In genomic region chrX:13378562-13379518, GRCh38 we compare ENCODE assay signal across 17 cellular contexts. TPM values are rescaled to one million over a fixed set of nuclear protein-coding genes. Genes with fewer than 3 reads are reported as not detected.
A peak's percentile ranks its signal among the peaks of the same experiment; 100 is the strongest.
DNase-seq lines count a peak whose midpoint lies in the region; ATAC-seq and TF ChIP-seq lines count a peak whose summit lies in the region.
"Not testable (repeated sequence)": the region's sequence is repeated elsewhere in the genome, so short reads cannot be mapped to it uniquely, and the experiment has no call there.
"Had no signal": no experiment of that assay in that cellular context is flagged by ENCODE, and none has a peak within 500 bp of the region (broad histone marks: within the 10 kb centered on the region; RNA-seq: fewer than 3 reads in every experiment).

No MANE protein-coding gene starts in this region.

- CTCF ChIA-PET in CD8-positive, alpha-beta T cell (lab: Charles Lee); IMR-90 (lab: Yijun Ruan, JAX): not testable (repeated sequence)

- in situ Hi-C loops in IMR-90 (cut with MboI; ENCODE audit: low sequenced_read_pairs): loop anchor here (10.0 kb wide), 1 partner anchor 394 kb away; no protein-coding TSS in a partner anchor

- dilution Hi-C loops in IMR-90 (cut with HindIII; ENCODE audit: low sequenced_read_pairs, unreplicated experiment): not testable (repeated sequence)

- peak overlapping the region; percentile 96 for H3K18ac ChIP-seq in IMR-90 (ENCODE audit: low read depth, low read length)

- POLR2A ChIA-PET in CD8-positive, alpha-beta T cell (lab: Charles Lee): interaction anchor here (0.6 kb wide), 1 partner anchor 38 kb away, joined by 3 read pairs; no protein-coding TSS in a partner anchor
- POLR2A ChIA-PET in IMR-90 (lab: Charles Lee; ENCODE audit: unreplicated experiment): not testable (repeated sequence)

- peak overlapping the region; percentile 51; the same call in 1 of the 2 replicates for H3K4ac ChIP-seq in IMR-90 (ENCODE audit: low read depth, low read length)

- not testable (repeated sequence) for H3K4me1 Mint-ChIP-seq in CD8-positive, alpha-beta T cell (ENCODE audit: low read depth)
- H3K4me1 Mint-ChIP-seq in activated T-helper 1 cell treated with anti-CD3 and anti-CD28 coated beads, Interleukin-12 subunit alpha, Interleukin-12 subunit beta, Interleukin-2, Interleukin-4 antibody, amounts not matched to agents 30 ng/mL and 10 ng/mL and 1 ng/mL, durations not matched to agents 14 hours and 24 hours and 36 hours (ENCODE audit: low read depth): peaks cover 26% of the 10 kb centered on the region

- H3K79me1 ChIP-seq in IMR-90 (ENCODE audit: low read depth in 1 of 2, low read length in 2 of 2): not testable (repeated sequence)

- H4K91ac ChIP-seq in IMR-90 (ENCODE audit: insufficient read depth, low read depth, low read length): not testable (repeated sequence)

- BruUV-seq in IMR-90 (replicated peaks; lab: Mats Ljungman, UMichigan): not testable (repeated sequence)

- peak overlapping the region; percentile 38 for H2BK5ac ChIP-seq in IMR-90 (ENCODE audit: low read depth, low read length, poor library complexity, severe bottlenecking)

- 88% methylated on average over 15 of the region's 60 CpGs; no CpG with 5 or more reads in 1 of the 2 experiments for WGBS in IMR-90 (ENCODE audit: extremely low coverage in 2 of 2, insufficient read length in 1 of 2), 2 experiments

- H3K9me1 ChIP-seq in IMR-90 (ENCODE audit: insufficient read depth, low read length): not testable (repeated sequence)

- H4K5ac ChIP-seq in IMR-90 (ENCODE audit: low read depth, low read length): not testable (repeated sequence)

- not testable (repeated sequence) for H2BK15ac ChIP-seq in IMR-90 (ENCODE audit: low read depth, low read length)

- not testable (repeated sequence) for TF ChIP-seq RAD21 in IMR-90 (IDR thresholded peaks at IDR 0.05; ENCODE audit: low read length)

- H2BK20ac ChIP-seq in IMR-90 (ENCODE audit: low read depth, low read length): peak overlapping the region; percentile 86; the same call in 1 of the 2 replicates

- H3K4me2 ChIP-seq in IMR-90 (ENCODE audit: low read depth, low read length): not testable (repeated sequence)

- intact Hi-C loops in CD8-positive, alpha-beta T cell (cut with DNase I, micrococcal nuclease): not testable (repeated sequence)
- intact Hi-C loops in IMR-90 (cut with micrococcal nuclease): loop anchor here (10.0 kb wide), 2 partner anchors 164 to 254 kb away; no protein-coding TSS in a partner anchor
- intact Hi-C loops in activated T-helper 1 cell treated with anti-CD3 and anti-CD28 coated beads, Interleukin-12 subunit alpha, Interleukin-12 subunit beta, Interleukin-2, Interleukin-4 antibody, amounts not matched to agents 30 ng/mL and 10 ng/mL and 1 ng/mL, durations not matched to agents 14 hours and 24 hours and 36 hours (cut with micrococcal nuclease): loop anchor here (5.0 to 10.0 kb wide), 2 partner anchors 432 to 1826 kb away; no protein-coding TSS in a partner anchor

- not testable (repeated sequence) for H4K8ac ChIP-seq in IMR-90 (ENCODE audit: low read depth in 2 of 2, low read length in 2 of 2)

- not testable (repeated sequence) for H4K20me1 ChIP-seq in IMR-90 (ENCODE audit: insufficient read depth, low read length)

- not testable (repeated sequence) for H3K36me3 ChIP-seq in CD8-positive, alpha-beta T cell (ENCODE audit: insufficient read depth, low read length); IMR-90 (ENCODE audit: control insufficient read depth, insufficient read depth, low read length)

- not testable (repeated sequence) for H3K9ac ChIP-seq in IMR-90 (ENCODE audit: low read depth, low read length)

- not testable (repeated sequence) for DNase-seq in CD8-positive, alpha-beta T cell; IMR-90; omental fat pad (ENCODE audit: low spot score)
- DNase-seq in T1000 (lab: John Stamatoyannopoulos, UW) (peak; percentile 4), erythroblast (lab: John Stamatoyannopoulos, UW) (peak; percentile 2 to 15), left kidney (ENCODE audit: low read depth, low spot score) (peak; percentile 41)
- DNase-seq in activated T-helper 1 cell treated with anti-CD3 and anti-CD28 coated beads, Interleukin-12 subunit alpha, Interleukin-12 subunit beta, Interleukin-2, Interleukin-4 antibody, amounts not matched to agents 30 ng/mL and 10 ng/mL and 1 ng/mL, durations not matched to agents 14 hours and 24 hours and 36 hours (ENCODE audit: low spot score): peak; percentile 1
- peak; percentile 9 for DNase-seq in stimulated activated naive CD8-positive, alpha-beta T cell treated with anti-CD3 and anti-CD28 coated beads, Interleukin-15, Interleukin-2, amounts not matched to agents 100 U/mL and 50 U/mL, for 24 hours

- H3K14ac ChIP-seq in IMR-90 (replicated peaks; ENCODE audit: low read depth, low read length): not testable (repeated sequence)

- H3K27ac Mint-ChIP-seq in CD8-positive, alpha-beta T cell; activated T-helper 1 cell treated with anti-CD3 and anti-CD28 coated beads, Interleukin-12 subunit alpha, Interleukin-12 subunit beta, Interleukin-2, Interleukin-4 antibody, amounts not matched to agents 30 ng/mL and 10 ng/mL and 1 ng/mL, durations not matched to agents 14 hours and 24 hours and 36 hours: not testable (repeated sequence)

- H3K4me1 ChIP-seq in CD8-positive, alpha-beta T cell (ENCODE audit: insufficient read depth, low read length): not testable (repeated sequence)
- peaks cover 11% of the 10 kb centered on the region for H3K4me1 ChIP-seq in IMR-90 (ENCODE audit: control insufficient read depth, insufficient read depth, low read length)

- not testable (repeated sequence) for H3K4me3 Mint-ChIP-seq in CD8-positive, alpha-beta T cell; activated T-helper 1 cell treated with anti-CD3 and anti-CD28 coated beads, Interleukin-12 subunit alpha, Interleukin-12 subunit beta, Interleukin-2, Interleukin-4 antibody, amounts not matched to agents 30 ng/mL and 10 ng/mL and 1 ng/mL, durations not matched to agents 14 hours and 24 hours and 36 hours

- TF ChIP-seq POLR2A in IMR-90 (IDR thresholded peaks at IDR 0.05; ENCODE audit: low read depth, low read length); erythroblast (IDR thresholded peaks at IDR 0.05; ENCODE audit: low read length): not testable (repeated sequence)

- H2AFZ ChIP-seq in IMR-90 (replicated peaks; ENCODE audit: low read length, poor library complexity): not testable (repeated sequence)

- H3K27me3 ChIP-seq in CD8-positive, alpha-beta T cell (ENCODE audit: insufficient read depth, low read length); IMR-90 (ENCODE audit: control insufficient read depth, insufficient read depth, low read length): not testable (repeated sequence)

- ATAC-seq in CD8-positive, alpha-beta T cell: peak; percentile 98
- not testable (repeated sequence) for ATAC-seq in IMR-90 (ENCODE audit: low read depth); stimulated activated naive CD8-positive, alpha-beta T cell treated with anti-CD3 and anti-CD28 coated beads, Interleukin-15, Interleukin-2, amounts not matched to agents 100 U/mL and 50 U/mL, for 24 hours
- ATAC-seq in omental fat pad (ENCODE audit: low FRiP score): peak; percentile 38

- not testable (repeated sequence) for H3K36me3 Mint-ChIP-seq in CD8-positive, alpha-beta T cell; activated T-helper 1 cell treated with anti-CD3 and anti-CD28 coated beads, Interleukin-12 subunit alpha, Interleukin-12 subunit beta, Interleukin-2, Interleukin-4 antibody, amounts not matched to agents 30 ng/mL and 10 ng/mL and 1 ng/mL, durations not matched to agents 14 hours and 24 hours and 36 hours (ENCODE audit: low read depth)

- H3K56ac ChIP-seq in IMR-90 (ENCODE audit: extremely low read depth, insufficient read depth, low read length): not testable (repeated sequence)

- peak overlapping the region; percentile 29; the same call in 1 of the 2 replicates for H2AK5ac ChIP-seq in IMR-90 (ENCODE audit: low read depth, low read length)

- H3K9me3 ChIP-seq in CD8-positive, alpha-beta T cell (ENCODE audit: low read length); IMR-90 (ENCODE audit: control insufficient read depth, insufficient read depth, low read length): not testable (repeated sequence)

- not testable (repeated sequence) for H2AK9ac ChIP-seq in IMR-90 (replicated peaks; ENCODE audit: low read depth, low read length, poor library complexity)

- not testable (repeated sequence) for H3K4me3 ChIP-seq in CD8-positive, alpha-beta T cell (ENCODE audit: low read depth, low read length); IMR-90 (ENCODE audit: insufficient read depth, low read depth, low read length)

- not testable (repeated sequence) for H3K23ac ChIP-seq in IMR-90 (ENCODE audit: low read depth, low read length)

- H3K9me3 Mint-ChIP-seq in CD8-positive, alpha-beta T cell; activated T-helper 1 cell treated with anti-CD3 and anti-CD28 coated beads, Interleukin-12 subunit alpha, Interleukin-12 subunit beta, Interleukin-2, Interleukin-4 antibody, amounts not matched to agents 30 ng/mL and 10 ng/mL and 1 ng/mL, durations not matched to agents 14 hours and 24 hours and 36 hours: not testable (repeated sequence)

- H3K27me3 Mint-ChIP-seq in CD8-positive, alpha-beta T cell (ENCODE audit: low read depth); activated T-helper 1 cell treated with anti-CD3 and anti-CD28 coated beads, Interleukin-12 subunit alpha, Interleukin-12 subunit beta, Interleukin-2, Interleukin-4 antibody, amounts not matched to agents 30 ng/mL and 10 ng/mL and 1 ng/mL, durations not matched to agents 14 hours and 24 hours and 36 hours (ENCODE audit: insufficient read depth): not testable (repeated sequence)

- H3K27ac ChIP-seq in CD8-positive, alpha-beta T cell (ENCODE audit: low read depth, low read length); IMR-90 (ENCODE audit: insufficient read depth, low read length): not testable (repeated sequence)

- H2BK120ac ChIP-seq in IMR-90 (ENCODE audit: low read depth, low read length): peak overlapping the region; percentile 77; the same call in 1 of the 2 replicates

- not testable (repeated sequence) for TF ChIP-seq CTCF in CD8-positive, alpha-beta T cell (IDR thresholded peaks at IDR 0.05); IMR-90 (conservative IDR thresholded peaks at IDR 0.05; ENCODE audit: low read depth, low read length); omental fat pad (IDR thresholded peaks at IDR 0.05)

TF ChIP-seq in IMR-90, 13 proteins besides CTCF, POLR2A, EP300 and RAD21:
- 0 out of 2 replicates have a peak, but pooled peaks have one; percentile 4 for TF ChIP-seq CEBPB (IDR thresholded peaks at IDR 0.05; ENCODE audit: low read depth, low read length)

RNA-seq across cellular contexts. Expression of gene ATXN3L, which starts 59.0 kb away (rescaled TPM):
- not detected for total RNA-seq in CD8-positive, alpha-beta T cell
- not detected in 2 replicates for total RNA-seq in IMR-90 (2012; rRNA removed)
- polyA plus RNA-seq in IMR-90 (2012; rRNA removed): not detected in 2 replicates
- polyA plus RNA-seq in IMR-90 (2012; cell fraction: cytosol; rRNA removed): not detected in 2 replicates
- polyA plus RNA-seq in IMR-90 (2012; cell fraction: nucleus; rRNA removed; ENCODE audit: low replicate concordance): not detected in 2 replicates
- not detected in 2 replicates for total RNA-seq in activated T-helper 1 cell treated with anti-CD3 and anti-CD28 coated beads, Interleukin-12 subunit alpha, Interleukin-12 subunit beta, Interleukin-2, Interleukin-4 antibody, amounts not matched to agents 30 ng/mL and 10 ng/mL and 1 ng/mL, durations not matched to agents 14 hours and 24 hours and 36 hours
- total RNA-seq in omental fat pad: not detected
- total RNA-seq: activated T-helper 17 cell treated with anti-CD3 and anti-CD28 coated beads, Interleukin-2, amount 50 U/mL, for 72 hours; ascending aorta; CD8-positive, alpha-beta memory T cell; endodermal cell; esophagus squamous epithelium; left ventricle myocardium superior; naive thymus-derived CD4-positive, alpha-beta T cell; T-helper 17 cell; thoracic aorta had no signal
- polyA plus RNA-seq: CD8-positive, alpha-beta memory T cell; naive thymus-derived CD4-positive, alpha-beta T cell had no signal
